Comparison of ENCODE assay signal across 28 cellular contexts in the genomic region with DNA sequence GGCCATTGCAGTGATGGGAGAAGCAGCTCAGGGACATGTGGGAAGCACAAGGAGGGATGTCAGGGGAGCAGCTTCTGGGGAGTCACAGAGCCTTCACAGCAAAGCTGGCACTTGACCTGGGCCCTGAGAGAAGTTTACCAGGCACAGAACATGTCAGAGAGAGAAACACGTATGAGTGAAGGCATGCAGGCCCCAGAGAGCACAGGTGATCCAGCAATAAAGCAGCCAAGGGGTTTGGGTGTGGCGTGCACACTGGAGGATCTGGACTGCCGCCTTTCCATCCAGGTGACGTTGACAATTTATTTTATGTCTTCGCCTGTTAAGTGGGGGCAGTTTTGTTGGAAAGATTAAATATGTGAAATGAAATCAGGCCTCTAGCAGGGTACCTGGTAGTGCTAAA.
"Had no signal": no experiment of that assay in that cellular context is flagged by ENCODE, and none has a peak within 500 bp of the region (broad histone marks: within the 10 kb centered on the region; RNA-seq: fewer than 3 reads in every experiment).

No MANE protein-coding gene starts in this region.

- H3K4me3 Mint-ChIP-seq: natural killer cell; nephron; neural progenitor cell; stimulated activated effector memory CD8-positive, alpha-beta T cell treated with anti-CD3 and anti-CD28 coated beads, Interleukin-12 subunit alpha, Interleukin-12 subunit beta, amount 100 ng/mL, for 72 hours; stimulated activated naive B cell treated with anti-CD40 and anti-IgM and Interleukin-4, amounts not matched to agents 10 μg/mL and 1 μg/mL and 100 μg/mL, for 72 hours; stimulated activated naive CD8-positive, alpha-beta T cell treated with anti-CD3 and anti-CD28 coated beads, Interleukin-15, Interleukin-2, amounts not matched to agents 100 ng/mL and 50 ng/mL, for 24 hours had no signal

- H3K4me1 Mint-ChIP-seq: natural killer cell; nephron; stimulated activated effector memory CD8-positive, alpha-beta T cell treated with anti-CD3 and anti-CD28 coated beads, Interleukin-12 subunit alpha, Interleukin-12 subunit beta, amount 100 ng/mL, for 72 hours; stimulated activated naive B cell treated with anti-CD40 and anti-IgM and Interleukin-4, amounts not matched to agents 10 μg/mL and 1 μg/mL and 100 μg/mL, for 72 hours had no signal

- H3K27ac Mint-ChIP-seq: natural killer cell; nephron; neural progenitor cell; progenitor cell of endocrine pancreas; stimulated activated effector memory CD8-positive, alpha-beta T cell treated with anti-CD3 and anti-CD28 coated beads, Interleukin-12 subunit alpha, Interleukin-12 subunit beta, amount 100 ng/mL, for 72 hours; stimulated activated naive B cell treated with anti-CD40 and anti-IgM and Interleukin-4, amounts not matched to agents 10 μg/mL and 1 μg/mL and 100 μg/mL, for 72 hours; stimulated activated naive CD8-positive, alpha-beta T cell treated with anti-CD3 and anti-CD28 coated beads, Interleukin-15, Interleukin-2, amounts not matched to agents 100 ng/mL and 50 ng/mL, for 24 hours had no signal

- H3K9ac ChIP-seq: neural progenitor cell, parathyroid adenoma had no signal

- H3K4me1 ChIP-seq: neural progenitor cell, parathyroid adenoma, psoas muscle, right lobe of liver, sigmoid colon, stomach, thyroid gland, tibial nerve, upper lobe of left lung, uterus had no signal

- H3K27me3 ChIP-seq: neural progenitor cell, ovary, right lobe of liver, sigmoid colon, stomach, thyroid gland, tibial nerve, upper lobe of left lung, uterus had no signal

- H3K4me2 ChIP-seq: neural progenitor cell had no signal

- H3K36me3 ChIP-seq: neural progenitor cell, ovary, right lobe of liver, sigmoid colon, stomach, thoracic aorta, thyroid gland, tibial nerve, upper lobe of left lung, uterus had no signal

- H3K9me3 ChIP-seq: ovary, psoas muscle, right lobe of liver, sigmoid colon, stomach, thoracic aorta, thyroid gland, upper lobe of left lung, uterus had no signal

- H3K36me3 Mint-ChIP-seq: neural progenitor cell; stimulated activated effector memory CD8-positive, alpha-beta T cell treated with anti-CD3 and anti-CD28 coated beads, Interleukin-12 subunit alpha, Interleukin-12 subunit beta, amount 100 ng/mL, for 72 hours; stimulated activated naive B cell treated with anti-CD40 and anti-IgM and Interleukin-4, amounts not matched to agents 10 μg/mL and 1 μg/mL and 100 μg/mL, for 72 hours had no signal

- H2AFZ ChIP-seq: neural progenitor cell, parathyroid adenoma had no signal

- DNase-seq: natural killer cell; occipital lobe; ovary; posterior cingulate gyrus; psoas muscle; right cardiac atrium; right lobe of liver; sigmoid colon; small intestine; stimulated activated CD4-positive, alpha-beta T cell treated with anti-CD3 and anti-CD28 coated beads, Interleukin-15, amount 100 ng/mL, for 24 hours; stimulated activated CD4-positive, alpha-beta T cell treated with anti-CD3 and anti-CD28 coated beads, Interleukin-2, amount 100 ng/mL, for 24 hours; stimulated activated CD4-positive, alpha-beta T cell treated with anti-CD3 and anti-CD28 coated beads, Interleukin-2, amount 100 ng/mL, for 48 hours; stimulated activated CD4-positive, alpha-beta T cell treated with anti-CD3 and anti-CD28 coated beads, Interleukin-4, amount 100 ng/mL, for 24 hours; stimulated activated naive B cell treated with anti-CD40 and anti-IgM and Interleukin-4, amounts not matched to agents 10 μg/mL and 1 μg/mL and 100 μg/mL, for 72 hours; stimulated activated naive CD4-positive, alpha-beta T cell treated with Interleukin-2 at 50 U/mL for 16 hours; stomach; thyroid gland; trophoblast cell; upper lobe of left lung; uterus had no signal

- FAIRE-seq: small intestine had no signal

- H3K27ac ChIP-seq: neural progenitor cell, ovary, parathyroid adenoma, psoas muscle, right lobe of liver, sigmoid colon, stomach, thoracic aorta, thyroid gland, tibial nerve, upper lobe of left lung, uterus had no signal

- H3K27me3 Mint-ChIP-seq: progenitor cell of endocrine pancreas; stimulated activated naive B cell treated with anti-CD40 and anti-IgM and Interleukin-4, amounts not matched to agents 10 μg/mL and 1 μg/mL and 100 μg/mL, for 72 hours; stimulated activated naive CD8-positive, alpha-beta T cell treated with anti-CD3 and anti-CD28 coated beads, Interleukin-15, Interleukin-2, amounts not matched to agents 100 ng/mL and 50 ng/mL, for 24 hours had no signal

- H3K4me3 ChIP-seq: neural progenitor cell, ovary, psoas muscle, right lobe of liver, sigmoid colon, stomach, thoracic aorta, thyroid gland, tibial nerve, upper lobe of left lung, uterus had no signal

- ATAC-seq: natural killer cell; psoas muscle; right cardiac atrium; right lobe of liver; stimulated activated effector memory CD8-positive, alpha-beta T cell treated with anti-CD3 and anti-CD28 coated beads, Interleukin-12 subunit alpha, Interleukin-12 subunit beta, amount 100 ng/mL, for 72 hours; stimulated activated naive B cell treated with anti-CD40 and anti-IgM and Interleukin-4, amounts not matched to agents 10 μg/mL and 1 μg/mL and 100 μg/mL, for 72 hours had no signal
